1 cellular context compared by ENCODE assay signal in genomic region chr17:73071387-73071999, GRCh38.
TF ChIP-seq lines count a peak whose summit lies in the region.

No MANE protein-coding gene starts in this region.

TF ChIP-seq in WTC11, 78 proteins besides CTCF, POLR2A, EP300 and RAD21 (continued from another document):
- no peak for TF ChIP-seq ERG (CRISPR knock-in tag; IDR thresholded peaks at IDR 0.05)
